In genomic region chr1:54136963-54137531, GRCh38 we compare ENCODE assay signal across 1 cellular context.
TF ChIP-seq lines count a peak whose summit lies in the region.

No MANE protein-coding gene starts in this region.

TF ChIP-seq in H1, 55 proteins besides CTCF, POLR2A, EP300 and RAD21:
- TF ChIP-seq E2F6 (IDR thresholded peaks at IDR 0.05), result peak; percentile 63
- TF ChIP-seq JUND (IDR thresholded peaks at IDR 0.05; ENCODE audit: low read length), result no peak
- TF ChIP-seq SIX5 (IDR thresholded peaks at IDR 0.05; ENCODE audit: low read depth, low read length), result no peak
TF ChIP-seq in H1: peak in this region for 1.
